ENCODE assay signal across 18 cellular contexts in the genomic region with DNA sequence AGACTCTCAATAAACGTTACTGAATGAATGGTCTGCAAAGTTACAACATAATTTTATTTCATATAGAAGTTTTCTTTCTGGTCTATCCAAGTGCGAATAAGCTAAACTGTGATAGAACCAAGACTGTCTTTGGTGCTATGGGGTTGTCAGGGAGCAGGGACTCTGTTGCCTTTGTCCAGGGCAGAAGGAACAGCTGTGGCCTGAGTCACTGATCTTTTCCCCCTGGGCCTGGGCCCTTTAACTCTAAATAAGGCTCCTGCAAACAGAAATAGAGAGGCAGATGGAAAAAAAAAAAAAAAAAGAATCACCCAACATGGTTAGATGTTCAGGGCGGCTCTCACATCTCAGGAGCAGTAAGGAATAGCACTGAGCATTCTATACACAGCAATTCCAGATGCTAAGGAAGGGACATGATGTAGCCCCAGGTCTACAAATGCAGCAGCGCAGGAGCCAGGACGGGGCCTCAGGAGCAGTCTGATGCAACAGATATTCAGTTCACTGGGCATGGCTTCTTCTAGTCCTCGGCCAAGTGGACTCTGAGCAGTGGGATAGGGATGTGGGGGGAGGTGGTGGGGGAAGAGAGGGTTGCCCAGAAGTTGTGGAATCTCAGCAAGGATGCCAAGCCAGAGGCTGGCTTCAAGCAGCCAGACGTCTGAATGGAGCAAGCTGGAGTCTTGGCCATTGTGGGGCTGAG.
DNase-seq lines count a peak whose midpoint lies in the region; ATAC-seq and TF ChIP-seq lines count a peak whose summit lies in the region.
"Had no signal": no experiment of that assay in that cellular context is flagged by ENCODE, and none has a peak within 500 bp of the region (broad histone marks: within the 10 kb centered on the region; RNA-seq: fewer than 3 reads in every experiment).

No MANE protein-coding gene starts in this region.

- peak in 7 of 8 donors; percentile 33 to 77 (median 61) for ATAC-seq in heart right ventricle
- peak; percentile 68 for ATAC-seq in aorta (ENCODE audit: low FRiP score)
- ATAC-seq in HG03159 (IDR thresholded peaks at IDR 0.05; ENCODE audit: unreplicated experiment) = no peak
- ATAC-seq: activated T-cell treated with anti-CD3 and anti-CD28 coated beads, Interleukin-2, amount 50 U/mL, for 72 hours; CD8-positive, alpha-beta T cell had no signal

- 77 to 85% methylated on average over 7 of the region's 7 CpGs for WGBS in heart right ventricle, 2 donors
- 20 to 25% methylated on average over 7 of the region's 7 CpGs for whole genome bisulfite sequencing in aorta, 2 donors

- no peaks in the 10 kb centered on the region for H3K36me3 ChIP-seq in SJCRH30
- H3K36me3 ChIP-seq in heart right ventricle = no peaks in the 10 kb centered on the region
- no peaks in the 10 kb centered on the region for H3K36me3 ChIP-seq in aorta (ENCODE audit: control insufficient read depth in 1 of 2, insufficient read depth in 2 of 2, low read length in 1 of 2)
- H3K36me3 ChIP-seq: adrenal gland, left lung had no signal

- H3K4me1 ChIP-seq in SJCRH30 (peaks cover 65% of the 10 kb centered on the region), heart right ventricle (peaks cover 0 to 34% (median 8%) of the 10 kb centered on the region in 9 donors), aorta (ENCODE audit: control insufficient read depth in 1 of 2, insufficient read depth in 2 of 2, low read length in 2 of 2) (peaks cover 0 to 10% of the 10 kb centered on the region in 2 donors)
- H3K4me1 ChIP-seq: adrenal gland, left lung had no signal

- H3K27ac ChIP-seq in SJCRH30 = peak overlapping the region; percentile 43
- H3K27ac ChIP-seq in heart right ventricle = no peak overlapping the region
- H3K27ac ChIP-seq in aorta (ENCODE audit: low read depth in 1 of 2, low read length in 2 of 2) = peak overlapping the region; percentile 84 to 97
- H3K27ac ChIP-seq: adrenal gland, epithelial cell of prostate, left lung had no signal

- H3K27me3 Mint-ChIP-seq in nephron progenitor cell (ENCODE audit: low read depth, poor library complexity) = peaks cover 8% of the 10 kb centered on the region

- H3K9me3 ChIP-seq in SJCRH30 (replicated peaks) (peaks cover 2% of the 10 kb centered on the region; the same call in 1 of the 2 replicates), heart right ventricle (no peaks in the 10 kb centered on the region), aorta (ENCODE audit: control insufficient read depth, low read length) (no peaks in the 10 kb centered on the region)
- H3K9me3 ChIP-seq: adrenal gland, left lung had no signal

- H3K4me3 ChIP-seq in SJCRH30 (no peak overlapping the region), heart right ventricle (no peak overlapping the region), aorta (ENCODE audit: low read length in 2 of 2) (no peak overlapping the region)
- H3K4me3 ChIP-seq: adrenal gland, K562, left lung had no signal

- no peak overlapping the region for H3K4me3 Mint-ChIP-seq in nephron progenitor cell
- H3K4me3 Mint-ChIP-seq: activated T-cell treated with anti-CD3 and anti-CD28 coated beads, Interleukin-2, amount 50 U/mL, for 72 hours; CD8-positive, alpha-beta T cell; neural crest cell had no signal

- H3K27me3 ChIP-seq in SJCRH30 (no peaks in the 10 kb centered on the region), heart right ventricle (peaks cover 0 to 10% (median 0%) of the 10 kb centered on the region in 7 donors), aorta (ENCODE audit: control insufficient read depth in 1 of 2, insufficient read depth in 2 of 2, low read length in 1 of 2) (no peaks in the 10 kb centered on the region)
- H3K27me3 ChIP-seq: adrenal gland, left lung had no signal

- peak overlapping the region; percentile 52 for H3K27ac Mint-ChIP-seq in nephron progenitor cell
- H3K27ac Mint-ChIP-seq: activated T-cell treated with anti-CD3 and anti-CD28 coated beads, Interleukin-2, amount 50 U/mL, for 72 hours; CD8-positive, alpha-beta T cell had no signal

- TF ChIP-seq CTCF in heart right ventricle (IDR thresholded peaks at IDR 0.05) (no peak), nephron progenitor cell (IDR thresholded peaks at IDR 0.05) (no peak)

- DNase-seq in SJCRH30 (peak; percentile 63 to 74), heart right ventricle (no peak), nephron progenitor cell (no peak), aorta (peak; percentile 70 to 85), NCI-H1694 treated with DMSO at 0.1 percent for 48 hours (lab: John Stamatoyannopoulos, UW) (no peak), AG08395 (ENCODE audit: low spot score) (no peak)
- DNase-seq: activated CD4-positive, alpha-beta T cell treated with anti-CD3 and anti-CD28 coated beads, Interleukin-2, amount 50 U/mL, for 48 hours; activated T-cell treated with anti-CD3 and anti-CD28 coated beads, Interleukin-2, amount 50 U/mL, for 72 hours; adrenal gland; CD8-positive, alpha-beta T cell; left lung; NCI-H1092 treated with DMSO at 0.1 percent for 48 hours; NCI-H2171 treated with DMSO at 0.1 percent for 48 hours; stimulated activated naive CD4-positive, alpha-beta T cell had no signal

- peaks cover 64% of the 10 kb centered on the region for H3K4me1 Mint-ChIP-seq in nephron progenitor cell

- H3K36me3 Mint-ChIP-seq in nephron progenitor cell (ENCODE audit: low read depth) = no peaks in the 10 kb centered on the region
- H3K36me3 Mint-ChIP-seq: CD8-positive, alpha-beta T cell had no signal

- no peaks in the 10 kb centered on the region for H3K9me3 Mint-ChIP-seq in nephron progenitor cell
- H3K9me3 Mint-ChIP-seq: activated T-cell treated with anti-CD3 and anti-CD28 coated beads, Interleukin-2, amount 50 U/mL, for 72 hours; CD8-positive, alpha-beta T cell; neural crest cell had no signal

- intact Hi-C loops in heart right ventricle (cut with DNase I) = no loop called here
- intact Hi-C loops in aorta (cut with DNase I) = loop anchor here in 1 of 2 donors (2.0 kb wide), 1 partner anchor 18 kb away; no protein-coding TSS in a partner anchor

Comparison
In these comparisons a context has a peak if more than half of its experiments do, and no peak if none do; other contexts are left out.
1. DNase-seq: peak in SJCRH30 (2 of 2) and aorta (2 of 2); none in heart right ventricle (0 of 2), nephron progenitor cell (single experiment), NCI-H1694 treated with DMSO at 0.1 percent for 48 hours (single experiment) and AG08395 (single experiment).
2. H3K27ac ChIP-seq: peak in SJCRH30 (single experiment) and aorta (2 of 2); none in heart right ventricle (0 of 10).